27 cellular contexts compared by ENCODE assay signal in the genomic region with DNA sequence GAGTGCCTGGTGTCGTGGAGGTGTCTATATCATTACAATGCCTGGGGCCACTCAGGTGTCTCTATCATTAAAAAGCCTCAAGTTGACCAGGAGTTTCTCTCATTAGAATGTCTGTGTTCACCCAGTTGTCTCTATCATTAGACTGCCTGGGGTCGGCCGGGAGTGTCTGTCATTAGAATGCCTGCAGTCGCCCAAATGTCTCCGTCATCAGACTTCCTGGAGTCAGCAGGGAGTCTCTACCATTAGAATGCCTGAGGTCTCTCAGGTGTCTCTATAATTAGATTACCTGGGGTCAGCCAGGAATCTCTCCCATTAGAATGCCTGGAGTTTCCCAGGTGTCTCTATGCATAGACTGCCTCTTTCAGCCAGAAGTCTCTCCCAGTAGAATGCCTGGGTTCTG.
"Had no signal": no experiment of that assay in that cellular context is flagged by ENCODE, and none has a peak within 500 bp of the region (broad histone marks: within the 10 kb centered on the region; RNA-seq: fewer than 3 reads in every experiment).

No MANE protein-coding gene starts in this region.

- H3K4me1 ChIP-seq: esophagus muscularis mucosa, foreskin keratinocyte, gastroesophageal sphincter, lower lobe of right lung, parathyroid adenoma, stomach, thyroid gland had no signal

- ATAC-seq: effector memory CD8-positive, alpha-beta T cell; foreskin keratinocyte; gastroesophageal sphincter; heart left ventricle; left ventricle myocardium superior; lower lobe of right lung; natural killer cell treated with Interleukin-12 subunit alpha and Interleukin-12 subunit beta and Interleukin-15 and Interleukin-18, amount 100 ng/mL, for 72 hours; sciatic nerve had no signal

- H3K4me1 Mint-ChIP-seq: memory B cell, naive B cell, neural crest cell had no signal

- H3K27ac ChIP-seq: esophagus muscularis mucosa, foreskin keratinocyte, gastroesophageal sphincter, heart left ventricle, hepatocyte, lower lobe of right lung, neutrophil, parathyroid adenoma, stomach, thyroid gland had no signal

- FAIRE-seq: kidney had no signal

- DNase-seq: cortex of kidney; effector memory CD8-positive, alpha-beta T cell; foreskin keratinocyte; heart left ventricle; kidney; left ventricle myocardium superior; lower lobe of right lung; naive B cell; stimulated activated CD4-positive, alpha-beta T cell treated with anti-CD3 and anti-CD28 coated beads, Interleukin-12 subunit alpha, Interleukin-12 subunit beta, amount 100 ng/mL, for 4 hours; stimulated activated CD4-positive, alpha-beta T cell treated with anti-CD3 and anti-CD28 coated beads, Interleukin-1b, Interleukin-23, amount 100 ng/mL, for 48 hours; stimulated activated CD4-positive, alpha-beta T cell treated with anti-CD3 and anti-CD28 coated beads, Interleukin-4, amount 100 ng/mL, for 1 hour; stimulated activated CD8-positive, alpha-beta memory T cell treated with anti-CD3 and anti-CD28 coated beads, Interleukin-4, amount 100 ng/mL, for 48 hours; stimulated activated naive CD4-positive, alpha-beta T cell; stomach; thyroid gland; trophoblast cell had no signal

- H3K27me3 ChIP-seq: esophagus muscularis mucosa, foreskin keratinocyte, gastroesophageal sphincter, heart left ventricle, hepatocyte, neutrophil, stomach, thyroid gland had no signal

- H3K27ac Mint-ChIP-seq: effector memory CD8-positive, alpha-beta T cell; memory B cell; natural killer cell treated with Interleukin-12 subunit alpha and Interleukin-12 subunit beta and Interleukin-15 and Interleukin-18, amount 100 ng/mL, for 72 hours; progenitor cell of endocrine pancreas had no signal

- H3K27me3 Mint-ChIP-seq: effector memory CD8-positive, alpha-beta T cell; memory B cell; naive B cell; natural killer cell treated with Interleukin-12 subunit alpha and Interleukin-12 subunit beta and Interleukin-15 and Interleukin-18, amount 100 ng/mL, for 72 hours; progenitor cell of endocrine pancreas had no signal

- H3K4me3 Mint-ChIP-seq: effector memory CD8-positive, alpha-beta T cell; memory B cell; naive B cell; natural killer cell treated with Interleukin-12 subunit alpha and Interleukin-12 subunit beta and Interleukin-15 and Interleukin-18, amount 100 ng/mL, for 72 hours; neural crest cell had no signal

- H3K9me3 ChIP-seq: lower lobe of right lung, thyroid gland had no signal

- H3K36me3 ChIP-seq: lower lobe of right lung, neutrophil had no signal

- H3K4me3 ChIP-seq: esophagus muscularis mucosa, gastroesophageal sphincter, heart left ventricle, hepatocyte, lower lobe of right lung, smooth muscle cell, stomach, thyroid gland had no signal
